11 cellular contexts compared by ENCODE assay signal in the genomic region with DNA sequence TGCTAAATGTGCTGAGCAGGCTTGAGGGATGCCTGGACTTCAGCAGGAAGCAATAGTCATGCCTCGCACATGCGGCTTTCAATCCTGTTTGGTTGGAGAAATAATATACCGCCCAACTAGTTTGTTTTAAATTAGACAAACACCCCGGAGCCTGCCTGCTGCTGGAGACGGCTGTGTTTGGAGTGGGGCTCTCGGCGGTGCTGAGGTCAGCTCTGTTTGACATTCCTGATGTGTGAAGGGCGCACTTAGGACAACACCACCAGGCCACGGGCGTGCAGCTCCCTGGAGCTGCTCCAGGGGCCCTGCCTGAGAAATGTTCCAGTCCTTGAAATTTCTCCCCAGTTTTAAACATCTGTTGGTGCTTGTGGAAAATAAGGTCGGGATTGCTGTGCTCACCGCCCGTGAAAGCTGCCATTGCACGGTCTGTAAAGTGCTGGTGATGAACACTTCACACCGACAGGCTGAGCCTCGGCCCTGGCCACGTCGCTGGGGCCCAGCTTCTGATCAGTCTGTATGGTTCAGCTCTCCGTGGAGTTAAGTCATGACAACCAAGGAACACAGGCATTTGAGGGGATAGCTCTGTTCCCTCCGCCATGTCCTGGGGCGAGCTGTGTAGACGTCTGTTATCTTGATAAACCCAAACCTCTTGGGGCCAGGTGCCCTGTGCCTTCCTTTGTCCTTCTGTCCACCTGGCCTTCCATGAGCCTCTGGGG.
DNase-seq lines count a peak whose midpoint lies in the region; ATAC-seq, FAIRE-seq and TF ChIP-seq lines count a peak whose summit lies in the region.
"Had no signal": no experiment of that assay in that cellular context is flagged by ENCODE, and none has a peak within 500 bp of the region (broad histone marks: within the 10 kb centered on the region; RNA-seq: fewer than 3 reads in every experiment).

No MANE protein-coding gene starts in this region.

- WGBS in HepG2 (ENCODE audit: low lambda C conversion rate), result 14% methylated on average over 17 of the region's 22 CpGs

- CTCF ChIA-PET in HepG2 (lab: Yijun Ruan, JAX; ENCODE audit: low intra/inter-chr PET ratio, low total read pairs), result no interaction called here

- POLR2A ChIA-PET in HepG2 (lab: Yijun Ruan, JAX), result interaction anchor here (1.0 kb wide), 1 partner anchor 38 kb away, joined by 3 read pairs; no protein-coding TSS in a partner anchor

- no peaks in the 10 kb centered on the region for H3K79me2 ChIP-seq in HepG2 (ENCODE audit: insufficient read depth, low read length)

- no peak overlapping the region for H3K4me3 ChIP-seq in HepG2 (replicated peaks in 1 of 3; ENCODE audit: insufficient read depth in 1 of 3, low read depth in 2 of 3, low read length in 3 of 3)
- no peak overlapping the region for H3K4me3 ChIP-seq in subcutaneous abdominal adipose tissue (ENCODE audit: low read depth in 1 of 5, low read length in 5 of 5)

- TF ChIP-seq CTCF in chondrocyte (IDR thresholded peaks at IDR 0.05) (no peak), HepG2 (CRISPR knock-in tag; IDR thresholded peaks at IDR 0.05) (no peak; the same call in 1 of the 2 replicates)

- DNase-seq in SIG-M5 treated with dmso at 0.1 percent for 504 hours (lab: John Stamatoyannopoulos, UW; ENCODE audit: unreplicated experiment), result peak; percentile 70
- no peak for DNase-seq in SIG-M5 (lab: John Stamatoyannopoulos, UW)
- peak; percentile 91 for DNase-seq in chondrocyte (ENCODE audit: low spot score)
- peak; percentile 60 for DNase-seq in HepG2 (ENCODE audit: low spot score)
- no peak for DNase-seq in putamen (ENCODE audit: low spot score)
- no peak for DNase-seq in hippocampal formation (lab: John Stamatoyannopoulos, UW)
- DNase-seq: Kasumi-1 had no signal

- H3K27ac ChIP-seq in HepG2 (ENCODE audit: extremely low read length, insufficient read depth, low read length) (no peak overlapping the region), subcutaneous abdominal adipose tissue (ENCODE audit: low read depth, low read length) (peak overlapping the region; percentile 23)

- no peak for TF ChIP-seq POLR2A in HepG2 (IDR thresholded peaks at IDR 0.05; ENCODE audit: insufficient read depth in 1 of 2, low read depth in 2 of 2, low read length in 2 of 2)

- peaks cover 55% of the 10 kb centered on the region for H3K4me1 Mint-ChIP-seq in chondrocyte (ENCODE audit: low read depth)
- H3K4me1 Mint-ChIP-seq: activated T-helper 17 cell treated with anti-CD3 and anti-CD28 coated beads, Interleukin-2, amount 50 U/mL, for 72 hours had no signal

- no TSS peak for BruUV-seq in HepG2 (replicated peaks; lab: Mats Ljungman, UMichigan)

- in situ Hi-C loops in HepG2 (cut with HindIII; ENCODE audit: extremely low pct_ligation_motif_present, low pct_unique_long_range_greater_than_20kb), result no loop called here

- H3K36me3 Mint-ChIP-seq in chondrocyte (ENCODE audit: low read depth), result peaks cover 3% of the 10 kb centered on the region

- peak; percentile 86 for FAIRE-seq in HepG2 (lab: Jason Lieb, UNC)
- FAIRE-seq: A204.1 had no signal

- peak overlapping the region; percentile 13 for H3K4me3 Mint-ChIP-seq in chondrocyte (ENCODE audit: unreplicated experiment)
- H3K4me3 Mint-ChIP-seq: activated T-helper 17 cell treated with anti-CD3 and anti-CD28 coated beads, Interleukin-2, amount 50 U/mL, for 72 hours had no signal

- H3K27me3 ChIP-seq in HepG2 (ENCODE audit: control insufficient read depth in 1 of 2, insufficient read depth in 2 of 2, low read length in 2 of 2) (peaks cover 2 to 52% of the 10 kb centered on the region in 2 experiments; a peak in 4 of 5 replicates), subcutaneous abdominal adipose tissue (ENCODE audit: control insufficient read depth in 5 of 5, insufficient read depth in 4 of 5, low read length in 5 of 5) (peaks cover 0 to 12% (median 0%) of the 10 kb centered on the region in 5 donors)

- peak; percentile 92 for ATAC-seq in HepG2
- ATAC-seq in HG02571 (IDR thresholded peaks at IDR 0.05; ENCODE audit: unreplicated experiment), result no peak
- ATAC-seq: activated T-helper 17 cell treated with anti-CD3 and anti-CD28 coated beads, Interleukin-2, amount 50 U/mL, for 72 hours had no signal

- H3K4me1 ChIP-seq in HepG2 (ENCODE audit: insufficient read depth, low read length), result peaks cover 17% of the 10 kb centered on the region
- H3K4me1 ChIP-seq in subcutaneous abdominal adipose tissue (ENCODE audit: control insufficient read depth in 5 of 5, insufficient read depth in 5 of 5, low read length in 5 of 5), result peaks cover 0 to 40% (median 22%) of the 10 kb centered on the region in 5 donors

- H3K9me3 ChIP-seq in HepG2 (ENCODE audit: low read length) (peaks cover 6% of the 10 kb centered on the region; the same call in 1 of the 2 replicates), subcutaneous abdominal adipose tissue (ENCODE audit: control insufficient read depth in 5 of 5, low read length in 5 of 5) (peaks cover 0 to 8% (median 5%) of the 10 kb centered on the region in 5 donors)

- TF ChIP-seq EP300 in HepG2 (IDR thresholded peaks at IDR 0.05; ENCODE audit: low read depth in 2 of 2, low read length in 2 of 2), result no peak
- TF ChIP-seq EP300 in HepG2 (CRISPR knock-in tag; IDR thresholded peaks at IDR 0.05; ENCODE audit: borderline replicate concordance), result no peak

- intact Hi-C loops in HepG2 (cut with micrococcal nuclease; ENCODE audit: unreplicated experiment), result no loop called here

- H3K4me2 ChIP-seq in HepG2 (ENCODE audit: low read depth, low read length), result 0 out of 2 replicates have a peak overlapping the region, but pooled peaks have one; percentile 23

- peaks cover 8% of the 10 kb centered on the region for H3K9me3 Mint-ChIP-seq in chondrocyte (ENCODE audit: low read depth)
- H3K9me3 Mint-ChIP-seq: activated T-helper 17 cell treated with anti-CD3 and anti-CD28 coated beads, Interleukin-2, amount 50 U/mL, for 72 hours had no signal

- H3K36me3 ChIP-seq in HepG2 (replicated peaks in 1 of 2; ENCODE audit: control insufficient read depth in 1 of 2, insufficient read depth in 2 of 2, low read length in 2 of 2), result no peaks in the 10 kb centered on the region
- H3K36me3 ChIP-seq in subcutaneous abdominal adipose tissue (ENCODE audit: control insufficient read depth in 5 of 5, insufficient read depth in 5 of 5, low read length in 5 of 5), result no peaks in the 10 kb centered on the region

- TF ChIP-seq RAD21 in HepG2 (CRISPR knock-in tag; IDR thresholded peaks at IDR 0.05), result no peak

- no peaks in the 10 kb centered on the region; the same call in 1 of the 2 replicates for H4K20me1 ChIP-seq in HepG2 (ENCODE audit: insufficient read depth, low read length)

- H2AFZ ChIP-seq in HepG2 (ENCODE audit: low read length), result no peak overlapping the region

- H3K9ac ChIP-seq in HepG2 (ENCODE audit: insufficient read depth, low read depth, low read length), result no peak overlapping the region
- H3K9ac ChIP-seq in subcutaneous abdominal adipose tissue (ENCODE audit: low read length in 5 of 5), result no peak overlapping the region

- peak overlapping the region; percentile 93 for H3K27ac Mint-ChIP-seq in chondrocyte (ENCODE audit: unreplicated experiment)

- no peaks in the 10 kb centered on the region for H3K27me3 Mint-ChIP-seq in chondrocyte (ENCODE audit: low read depth)
- H3K27me3 Mint-ChIP-seq: activated T-helper 17 cell treated with anti-CD3 and anti-CD28 coated beads, Interleukin-2, amount 50 U/mL, for 72 hours had no signal

TF ChIP-seq in HepG2, 621 proteins besides CTCF, POLR2A, EP300 and RAD21 (continues in another document):
- TF ChIP-seq, protein P1, sequence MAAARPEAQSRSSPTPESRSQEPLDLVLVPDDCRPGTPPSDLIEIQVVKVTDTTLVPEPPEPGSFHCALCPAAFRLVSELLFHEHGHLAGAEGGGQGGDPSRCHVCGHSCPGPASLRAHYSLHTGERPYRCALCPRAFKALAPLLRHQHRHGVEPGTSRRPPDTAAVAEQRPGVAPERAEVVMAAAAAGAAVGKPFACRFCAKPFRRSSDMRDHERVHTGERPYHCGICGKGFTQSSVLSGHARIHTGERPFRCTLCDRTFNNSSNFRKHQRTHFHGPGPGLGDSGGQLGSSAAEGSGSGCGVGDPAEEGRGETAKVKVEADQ (CRISPR knock-in tag; IDR thresholded peaks at IDR 0.05; ENCODE audit: borderline replicate concordance), result no peak
- TF ChIP-seq NCOA2 (CRISPR knock-in tag; IDR thresholded peaks at IDR 0.05) (no peak), ZNF879 (CRISPR knock-in tag; IDR thresholded peaks at IDR 0.05) (no peak), ZNF501 (CRISPR knock-in tag; IDR thresholded peaks at IDR 0.05) (0 out of 2 replicates have a peak, but pooled peaks have one; percentile 43), ZNF781 (CRISPR knock-in tag; IDR thresholded peaks at IDR 0.05; ENCODE audit: borderline replicate concordance, not compliant biosample characterization) (peak; percentile 31)
- TF ChIP-seq, protein P2, sequence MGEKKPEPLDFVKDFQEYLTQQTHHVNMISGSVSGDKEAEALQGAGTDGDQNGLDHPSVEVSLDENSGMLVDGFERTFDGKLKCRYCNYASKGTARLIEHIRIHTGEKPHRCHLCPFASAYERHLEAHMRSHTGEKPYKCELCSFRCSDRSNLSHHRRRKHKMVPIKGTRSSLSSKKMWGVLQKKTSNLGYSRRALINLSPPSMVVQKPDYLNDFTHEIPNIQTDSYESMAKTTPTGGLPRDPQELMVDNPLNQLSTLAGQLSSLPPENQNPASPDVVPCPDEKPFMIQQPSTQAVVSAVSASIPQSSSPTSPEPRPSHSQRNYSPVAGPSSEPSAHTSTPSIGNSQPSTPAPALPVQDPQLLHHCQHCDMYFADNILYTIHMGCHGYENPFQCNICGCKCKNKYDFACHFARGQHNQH (CRISPR knock-in tag; IDR thresholded peaks at IDR 0.05), result 0 out of 2 replicates have a peak, but pooled peaks have one; percentile 16
- TF ChIP-seq, protein P3, sequence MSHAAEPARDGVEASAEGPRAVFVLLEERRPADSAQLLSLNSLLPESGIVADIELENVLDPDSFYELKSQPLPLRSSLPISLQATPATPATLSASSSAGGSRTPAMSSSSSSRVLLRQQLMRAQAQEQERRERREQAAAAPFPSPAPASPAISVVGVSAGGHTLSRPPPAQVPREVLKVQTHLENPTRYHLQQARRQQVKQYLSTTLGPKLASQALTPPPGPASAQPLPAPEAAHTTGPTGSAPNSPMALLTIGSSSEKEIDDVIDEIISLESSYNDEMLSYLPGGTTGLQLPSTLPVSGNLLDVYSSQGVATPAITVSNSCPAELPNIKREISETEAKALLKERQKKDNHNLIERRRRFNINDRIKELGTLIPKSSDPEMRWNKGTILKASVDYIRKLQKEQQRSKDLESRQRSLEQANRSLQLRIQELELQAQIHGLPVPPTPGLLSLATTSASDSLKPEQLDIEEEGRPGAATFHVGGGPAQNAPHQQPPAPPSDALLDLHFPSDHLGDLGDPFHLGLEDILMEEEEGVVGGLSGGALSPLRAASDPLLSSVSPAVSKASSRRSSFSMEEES (CRISPR knock-in tag; IDR thresholded peaks at IDR 0.05), result no peak

Comparison
In these comparisons a context has a peak if more than half of its experiments do, and no peak if none do; other contexts are left out.
1. DNase-seq: peak in SIG-M5 treated with dmso at 0.1 percent for 504 hours (single experiment), chondrocyte (single experiment) and HepG2 (single experiment); none in SIG-M5 (single experiment), putamen (single experiment) and hippocampal formation (0 of 2).